Comparison of ENCODE assay signal across 8 cellular contexts in genomic region chr10:11147723-11148122, GRCh38.
A peak's percentile ranks its signal among the peaks of the same experiment; 100 is the strongest.
DNase-seq lines count a peak whose midpoint lies in the region; ATAC-seq and TF ChIP-seq lines count a peak whose summit lies in the region.

No MANE protein-coding gene starts in this region.

- POLR2A ChIA-PET in activated CD4-positive, alpha-beta memory T cell treated with anti-CD3 and anti-CD28 coated beads for 36 hours (lab: Charles Lee) = interaction anchor here (1.0 to 6.8 kb wide), 3 partner anchors 19 to 90 kb away, joined by 3 to 170 read pairs (median 5); no protein-coding TSS in a partner anchor

- CTCF ChIA-PET in activated CD4-positive, alpha-beta memory T cell treated with anti-CD3 and anti-CD28 coated beads for 36 hours (lab: Charles Lee) = interaction anchor here (0.8 to 8.5 kb wide), 2 partner anchors 17 to 27 kb away, joined by 3 to 96 read pairs; no protein-coding TSS in a partner anchor

- TF ChIP-seq CTCF in GM12874 (IDR thresholded peaks at IDR 0.05; ENCODE audit: insufficient read depth, low read depth, low read length) (peak; percentile 4; the same call in 1 of the 2 replicates), nephron (IDR thresholded peaks at IDR 0.05; ENCODE audit: unreplicated experiment in 3 of 3) (peak in 1 of 3 experiments; percentile 6)

- no peaks in the 10 kb centered on the region for H3K36me3 Mint-ChIP-seq in activated CD4-positive, alpha-beta memory T cell treated with anti-CD3 and anti-CD28 coated beads for 36 hours
- peaks cover 3% of the 10 kb centered on the region for H3K36me3 Mint-ChIP-seq in nephron (ENCODE audit: low read depth)

- no peaks in the 10 kb centered on the region for H3K9me3 Mint-ChIP-seq in activated CD4-positive, alpha-beta memory T cell treated with anti-CD3 and anti-CD28 coated beads for 36 hours
- H3K9me3 Mint-ChIP-seq in nephron = no peaks in the 10 kb centered on the region

- peak overlapping the region; percentile 93 for H3K27ac Mint-ChIP-seq in activated CD4-positive, alpha-beta memory T cell treated with anti-CD3 and anti-CD28 coated beads for 36 hours
- peak overlapping the region; percentile 36 to 88 (median 54) for H3K27ac Mint-ChIP-seq in nephron

- no peaks in the 10 kb centered on the region for H3K27me3 Mint-ChIP-seq in activated CD4-positive, alpha-beta memory T cell treated with anti-CD3 and anti-CD28 coated beads for 36 hours
- peaks cover 11% of the 10 kb centered on the region for H3K27me3 Mint-ChIP-seq in nephron (ENCODE audit: low read depth)

- peak overlapping the region; percentile 73 for H3K4me3 Mint-ChIP-seq in activated CD4-positive, alpha-beta memory T cell treated with anti-CD3 and anti-CD28 coated beads for 36 hours
- no peak overlapping the region for H3K4me3 Mint-ChIP-seq in nephron

- ATAC-seq in HG03342 (IDR thresholded peaks at IDR 0.05; ENCODE audit: unreplicated experiment) (peak; percentile 31), HG02852 (IDR thresholded peaks at IDR 0.05; ENCODE audit: unreplicated experiment) (no peak), HG02973 (IDR thresholded peaks at IDR 0.05; ENCODE audit: unreplicated experiment) (no peak)

- intact Hi-C loops in activated CD4-positive, alpha-beta memory T cell treated with anti-CD3 and anti-CD28 coated beads for 36 hours (cut with micrococcal nuclease) = loop anchor here (5.0 kb wide), 1 partner anchor 35 kb away; no protein-coding TSS in a partner anchor

- DNase-seq in activated CD4-positive, alpha-beta memory T cell treated with anti-CD3 and anti-CD28 coated beads for 36 hours = peak; percentile 46
- DNase-seq in HuH-7 (ENCODE audit: low spot score) = no peak
- DNase-seq in NCI-H1092 (lab: John Stamatoyannopoulos, UW) = no peak

- H3K4me1 Mint-ChIP-seq in activated CD4-positive, alpha-beta memory T cell treated with anti-CD3 and anti-CD28 coated beads for 36 hours (ENCODE audit: low read depth) = peaks cover 90% of the 10 kb centered on the region
- H3K4me1 Mint-ChIP-seq in nephron = peaks cover 82% of the 10 kb centered on the region
